ENCODE assay signal across 1 cellular context in genomic region chr20:45293041-45294002, GRCh38.
TF ChIP-seq lines count a peak whose summit lies in the region.

No MANE protein-coding gene starts in this region.

TF ChIP-seq in IMR-90, 13 proteins besides CTCF, POLR2A, EP300 and RAD21 (continued from another document):
- TF ChIP-seq MXI1 (IDR thresholded peaks at IDR 0.05; ENCODE audit: borderline replicate concordance, low read depth, low read length) (peak; percentile 39; the same call in 1 of the 2 replicates), BHLHE40 (IDR thresholded peaks at IDR 0.05; ENCODE audit: low read depth, low read length) (peak; percentile 70; the same call in 1 of the 2 replicates), ELK1 (IDR thresholded peaks at IDR 0.05; ENCODE audit: borderline replicate concordance, low read depth, low read length) (no peak), CHD1 (IDR thresholded peaks at IDR 0.05; ENCODE audit: low read depth, low read length) (no peak), RFX5 (IDR thresholded peaks at IDR 0.05; ENCODE audit: low read depth, low read length) (no peak), FOS (IDR thresholded peaks at IDR 0.05; ENCODE audit: low read depth, low read length) (no peak), CEBPB (IDR thresholded peaks at IDR 0.05; ENCODE audit: low read depth, low read length) (no peak), SMC3 (IDR thresholded peaks at IDR 0.05; ENCODE audit: low read depth, low read length) (no peak)
